ENCODE assay signal across 10 cellular contexts in the genomic region with DNA sequence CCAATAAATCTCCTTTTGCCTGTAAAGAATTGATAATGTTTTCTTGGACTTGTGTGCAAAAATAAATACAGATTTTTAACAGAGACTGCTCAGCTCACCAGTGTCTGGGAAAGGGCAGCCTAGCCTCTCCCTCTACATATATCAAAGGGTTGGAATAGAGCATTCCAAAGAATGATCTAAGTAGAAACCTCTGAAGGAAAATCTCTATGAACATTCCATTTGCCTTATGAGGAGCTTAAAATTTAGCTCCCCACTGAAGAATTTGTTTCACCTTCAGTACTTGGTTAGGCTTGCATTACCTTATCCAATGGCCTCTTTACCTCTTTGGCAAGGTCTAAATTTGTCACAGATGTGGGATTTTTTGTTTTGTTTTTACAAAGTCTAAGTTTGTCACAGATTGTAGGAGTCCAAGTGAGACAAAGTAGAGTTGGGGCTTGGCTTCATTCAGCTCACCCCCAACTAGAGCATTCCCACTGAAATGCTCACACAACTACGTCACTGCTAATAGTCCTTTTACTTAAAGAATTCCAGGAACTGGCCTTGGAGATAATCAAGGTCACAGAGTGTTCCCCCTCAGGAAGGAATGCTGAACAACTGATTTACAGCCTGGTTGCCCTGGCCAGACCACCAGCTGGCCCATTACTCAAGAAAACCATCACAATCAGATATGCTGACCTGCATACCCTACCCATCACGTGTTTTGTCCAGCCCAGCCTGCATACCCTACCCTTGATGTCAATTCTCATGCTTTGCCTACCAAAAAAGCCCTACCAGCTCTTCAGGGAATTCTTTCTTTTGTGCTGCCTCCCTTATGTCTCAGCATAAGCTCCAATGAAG. TPM values are rescaled to one million over a fixed set of nuclear protein-coding genes. Genes with fewer than 3 reads are reported as not detected.
DNase-seq lines count a peak whose midpoint lies in the region; ATAC-seq, FAIRE-seq and TF ChIP-seq lines count a peak whose summit lies in the region.
"Had no signal": no experiment of that assay in that cellular context is flagged by ENCODE, and none has a peak within 500 bp of the region (broad histone marks: within the 10 kb centered on the region; RNA-seq: fewer than 3 reads in every experiment).

No MANE protein-coding gene starts in this region.

- no peaks in the 10 kb centered on the region for H3K9me1 ChIP-seq in endothelial cell of umbilical vein (replicated peaks; ENCODE audit: control insufficient read depth, extremely low read depth, insufficient read depth, low read length)

- dilution Hi-C loops in endothelial cell of umbilical vein (cut with MboI; ENCODE audit: extremely low pct_ligation_motif_present, low sequenced_read_pairs), result no loop called here

- peak; percentile 51 to 84 (median 76) for TF ChIP-seq EP300 in upper lobe of left lung (IDR thresholded peaks at IDR 0.05)

- POLR2A ChIA-PET in endothelial cell of umbilical vein (lab: Charles Lee), result interaction anchor here (0.6 to 1.9 kb wide), 6 partner anchors 26 to 55 kb away, joined by 3 to 24 read pairs (median 5); a partner anchor contains a TSS

- FAIRE-seq in endothelial cell of umbilical vein (lab: Jason Lieb, UNC), result peak; percentile 88

- no peak overlapping the region for H2AFZ ChIP-seq in endothelial cell of umbilical vein (ENCODE audit: low read depth, low read length)

- H4K20me1 ChIP-seq in endothelial cell of umbilical vein (replicated peaks; ENCODE audit: control insufficient read depth, extremely low read depth, insufficient read depth, low read length), result no peaks in the 10 kb centered on the region

- TF ChIP-seq CTCF in endothelial cell of umbilical vein (IDR thresholded peaks at IDR 0.05; ENCODE audit: extremely low read depth in 1 of 2, insufficient read depth in 1 of 2, low read depth in 1 of 2, low read length in 2 of 2) (peak in 1 of 2 donors; percentile 15), lower lobe of right lung (IDR thresholded peaks at IDR 0.05) (no peak), upper lobe of left lung (IDR thresholded peaks at IDR 0.05) (no peak)

- H3K4me1 ChIP-seq in NT2/D1 (ENCODE audit: insufficient read depth, insufficient read length) (no peaks in the 10 kb centered on the region), endothelial cell of umbilical vein (ENCODE audit: control insufficient read depth, extremely low read depth, insufficient read depth, low read length) (peaks cover 42% of the 10 kb centered on the region), lower lobe of right lung (peaks cover 50% of the 10 kb centered on the region), upper lobe of left lung (peaks cover 4 to 44% (median 21%) of the 10 kb centered on the region in 4 donors)

- TF ChIP-seq POLR2A in endothelial cell of umbilical vein (IDR thresholded peaks at IDR 0.05; ENCODE audit: low read depth, low read length) (peak; percentile 45), upper lobe of left lung (IDR thresholded peaks at IDR 0.05) (no peak)

- H3K9me3 ChIP-seq in NT2/D1 (ENCODE audit: insufficient read depth, low read length), result no peaks in the 10 kb centered on the region
- no peaks in the 10 kb centered on the region for H3K9me3 ChIP-seq in endothelial cell of umbilical vein (replicated peaks; ENCODE audit: control insufficient read depth, insufficient read depth, low read length)
- no peaks in the 10 kb centered on the region for H3K9me3 ChIP-seq in lower lobe of right lung
- H3K9me3 ChIP-seq in upper lobe of left lung, result no peaks in the 10 kb centered on the region
- H3K9me3 ChIP-seq: ovary had no signal

- peak; percentile 35 for DNase-seq in NT2/D1 (ENCODE audit: low read depth, low spot score)
- peak; percentile 98 for DNase-seq in endothelial cell of umbilical vein (ENCODE audit: low read depth, low spot score)
- DNase-seq in lower lobe of right lung, result no peak
- no peak for DNase-seq in upper lobe of left lung
- DNase-seq: NCI-H146, ovary had no signal

- H3K27me3 ChIP-seq in NT2/D1 (ENCODE audit: insufficient read depth, insufficient read length), result no peaks in the 10 kb centered on the region
- no peaks in the 10 kb centered on the region for H3K27me3 ChIP-seq in endothelial cell of umbilical vein (ENCODE audit: control insufficient read depth in 2 of 2, insufficient read depth in 2 of 2, low read length in 2 of 2)
- H3K27me3 ChIP-seq in lower lobe of right lung (ENCODE audit: low read depth), result no peaks in the 10 kb centered on the region
- no peaks in the 10 kb centered on the region for H3K27me3 ChIP-seq in upper lobe of left lung
- H3K27me3 ChIP-seq: ovary had no signal

- H3K9ac ChIP-seq in NT2/D1 (ENCODE audit: insufficient read length, low read depth) (no peak overlapping the region), endothelial cell of umbilical vein (replicated peaks; ENCODE audit: extremely low read depth, insufficient read depth, low read length) (peak overlapping the region; percentile 62)

- ATAC-seq in lower lobe of right lung, result peak in 1 of 2 donors; percentile 27
- ATAC-seq in upper lobe of left lung (ENCODE audit: low FRiP score in 2 of 2), result no peak
- ATAC-seq in HG03457 (IDR thresholded peaks at IDR 0.05; ENCODE audit: unreplicated experiment), result no peak
- no peak for ATAC-seq in HG02763 (IDR thresholded peaks at IDR 0.05; ENCODE audit: unreplicated experiment)
- ATAC-seq in GM21423 (IDR thresholded peaks at IDR 0.05; ENCODE audit: unreplicated experiment), result no peak

- CTCF ChIA-PET in endothelial cell of umbilical vein (lab: Charles Lee), result interaction anchor here (1.1 to 10.6 kb wide), 8 partner anchors 9 to 103 kb away, joined by 3 to 162 read pairs (median 8); a partner anchor contains a TSS

- no peaks in the 10 kb centered on the region for H3K79me2 ChIP-seq in endothelial cell of umbilical vein (ENCODE audit: control insufficient read depth, insufficient read depth, low read length)

- TSS peak; percentile 61 for BruUV-seq in endothelial cell of umbilical vein (replicated peaks; lab: Mats Ljungman, UMichigan)

- peak overlapping the region; percentile 41 for H3K4me2 ChIP-seq in endothelial cell of umbilical vein (ENCODE audit: insufficient read depth, low read length)

- 52 to 60% methylated on average over 2 of the region's 2 CpGs for WGBS in upper lobe of left lung, 2 donors

- H3K36me3 ChIP-seq in NT2/D1 (ENCODE audit: insufficient read depth, insufficient read length, low read length) (no peaks in the 10 kb centered on the region), endothelial cell of umbilical vein (ENCODE audit: control insufficient read depth in 2 of 2, extremely low read depth in 1 of 2, insufficient read depth in 2 of 2, low read length in 2 of 2) (no peaks in the 10 kb centered on the region), lower lobe of right lung (no peaks in the 10 kb centered on the region), upper lobe of left lung (no peaks in the 10 kb centered on the region)
- H3K36me3 ChIP-seq: ovary had no signal

- H3K27ac ChIP-seq in endothelial cell of umbilical vein (ENCODE audit: insufficient read depth, low read depth, low read length) (peak overlapping the region; percentile 73), lower lobe of right lung (peak overlapping the region; percentile 66), upper lobe of left lung (peak overlapping the region; percentile 63 to 84 (median 76))
- H3K27ac ChIP-seq: epithelial cell of prostate had no signal

- intact Hi-C loops in endothelial cell of umbilical vein (cut with micrococcal nuclease) (loop anchor here (1.0 to 10.0 kb wide), 4 partner anchors 28 to 429 kb away; a partner anchor contains a TSS), lower lobe of right lung (cut with DNase I) (no loop called here)

- H3K4me3 ChIP-seq in NT2/D1 (ENCODE audit: insufficient read length, low read depth) (no peak overlapping the region), endothelial cell of umbilical vein (replicated peaks in 1 of 3; ENCODE audit: insufficient read depth in 1 of 3, low read depth in 1 of 3, low read length in 3 of 3) (no peak overlapping the region), lower lobe of right lung (no peak overlapping the region), upper lobe of left lung (no peak overlapping the region)
- H3K4me3 ChIP-seq: ovary had no signal

TF ChIP-seq in endothelial cell of umbilical vein, 7 proteins besides CTCF, POLR2A, EP300 and RAD21 (continues in another document):
- TF ChIP-seq GATA2 (IDR thresholded peaks at IDR 0.05; ENCODE audit: insufficient read depth, insufficient read length, low read depth, low read length), result peak; percentile 84
- peak; percentile 29 for TF ChIP-seq FOS (IDR thresholded peaks at IDR 0.05; ENCODE audit: borderline replicate concordance, insufficient read depth, low read length)
- TF ChIP-seq, protein P1, sequence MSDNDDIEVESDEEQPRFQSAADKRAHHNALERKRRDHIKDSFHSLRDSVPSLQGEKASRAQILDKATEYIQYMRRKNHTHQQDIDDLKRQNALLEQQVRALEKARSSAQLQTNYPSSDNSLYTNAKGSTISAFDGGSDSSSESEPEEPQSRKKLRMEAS (IDR thresholded peaks at IDR 0.05; ENCODE audit: insufficient read depth, insufficient read length), result peak; percentile 87
- TF ChIP-seq EZH2 (IDR thresholded peaks at IDR 0.05; ENCODE audit: borderline replicate concordance, low read depth, low read length, severe bottlenecking), result no peak
- TF ChIP-seq JUN (IDR thresholded peaks at IDR 0.05; ENCODE audit: borderline replicate concordance, insufficient read depth, insufficient read length, low read depth), result peak; percentile 62

RNA-seq across cellular contexts. Expression of a gene that starts 26.6 kb away (rescaled TPM):
- total RNA-seq in endothelial cell of umbilical vein (18.6 and 19.0 TPM in 2 replicates), lower lobe of right lung (21.3 TPM), upper lobe of left lung (10 to 100 TPM; 14.4 to 25.9 (median 19.8) TPM)
- polyA plus RNA-seq in endothelial cell of umbilical vein, result 7.0 and 7.9 TPM in 2 replicates
- 8.9 and 10.4 TPM in 2 replicates for polyA plus RNA-seq in endothelial cell of umbilical vein (2011; cell fraction: cytosol; rRNA removed)
- 9.4 and 10.8 TPM in 2 replicates for polyA plus RNA-seq in endothelial cell of umbilical vein (2011; cell fraction: nucleus; rRNA removed)
- 13.5 and 14.6 TPM in 2 replicates for polyA plus RNA-seq in endothelial cell of umbilical vein (2012)
- 21.1 and 21.2 TPM in 2 replicates for polyA minus RNA-seq in endothelial cell of umbilical vein
- 8.6 TPM for polyA minus RNA-seq in endothelial cell of umbilical vein (2011; cell fraction: cytosol; rRNA and poly(A)+ RNA removed)
- 12.6 and 14.8 TPM in 2 replicates for polyA minus RNA-seq in endothelial cell of umbilical vein (2011; cell fraction: nucleus; rRNA and poly(A)+ RNA removed)

RNA-seq across cellular contexts. Expression of a gene that starts 47.3 kb away (rescaled TPM):
- total RNA-seq in endothelial cell of umbilical vein (42.0 and 49.1 TPM in 2 replicates), lower lobe of right lung (49.4 TPM), upper lobe of left lung (10 to 100 TPM; 17.4 to 42.9 (median 28.7) TPM)
- 6.3 and 8.4 TPM in 2 replicates for polyA plus RNA-seq in endothelial cell of umbilical vein
- 8.3 and 9.2 TPM in 2 replicates for polyA plus RNA-seq in endothelial cell of umbilical vein (2011; cell fraction: cytosol; rRNA removed)
- 17.4 and 23.4 TPM in 2 replicates for polyA plus RNA-seq in endothelial cell of umbilical vein (2011; cell fraction: nucleus; rRNA removed)
- 35.3 and 43.6 TPM in 2 replicates for polyA plus RNA-seq in endothelial cell of umbilical vein (2012)
- 39.7 and 40.9 TPM in 2 replicates for polyA minus RNA-seq in endothelial cell of umbilical vein
- polyA minus RNA-seq in endothelial cell of umbilical vein (2011; cell fraction: cytosol; rRNA and poly(A)+ RNA removed), result 10.3 TPM
- 18.9 and 28.3 TPM in 2 replicates for polyA minus RNA-seq in endothelial cell of umbilical vein (2011; cell fraction: nucleus; rRNA and poly(A)+ RNA removed)

Comparison
In these comparisons a context has a peak if more than half of its experiments do, and no peak if none do; other contexts are left out.
1. DNase-seq: peak in NT2/D1 (single experiment) and endothelial cell of umbilical vein (single experiment); none in lower lobe of right lung (single experiment) and upper lobe of left lung (0 of 2).
2. Peak in every context shown above with its lines, with median percentiles within 50 percentile points of each other: H3K27ac ChIP-seq.